11 cellular contexts compared by ENCODE assay signal in the genomic region with DNA sequence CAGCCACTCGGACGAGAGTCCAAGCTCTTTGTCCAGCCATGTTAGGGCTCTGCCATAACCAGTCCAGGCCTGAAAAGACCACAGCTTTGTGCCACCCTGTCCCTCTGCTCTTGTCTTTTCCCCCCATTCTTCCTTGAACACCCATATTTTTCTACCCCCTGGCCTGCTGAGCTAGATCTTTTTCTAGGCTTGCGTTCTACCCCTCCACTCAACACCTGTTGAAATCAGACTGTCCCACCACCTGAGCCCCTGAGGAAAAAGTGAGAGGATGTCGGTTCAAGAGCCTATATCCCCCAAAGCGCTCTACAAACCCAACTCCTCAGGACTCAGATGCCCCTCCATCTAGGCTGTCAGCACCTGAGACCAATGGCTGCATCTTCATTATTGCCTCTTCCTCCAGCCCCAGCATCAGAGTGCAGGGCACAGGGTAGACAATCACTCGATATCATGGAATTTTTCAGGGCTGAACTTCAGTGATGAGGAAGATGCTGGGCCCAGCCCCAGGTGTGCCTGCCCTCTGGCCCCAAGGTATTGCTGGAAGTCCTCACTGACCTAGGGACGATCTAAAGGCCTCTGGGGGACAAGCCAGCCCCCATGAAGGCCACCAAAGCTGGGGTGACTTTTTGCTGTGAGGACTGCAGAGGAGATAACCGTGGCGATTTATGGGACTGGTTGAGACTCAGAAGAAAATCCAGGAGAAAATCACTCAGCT.
DNase-seq lines count a peak whose midpoint lies in the region; ATAC-seq and TF ChIP-seq lines count a peak whose summit lies in the region.
"Had no signal": no experiment of that assay in that cellular context is flagged by ENCODE, and none has a peak within 500 bp of the region (broad histone marks: within the 10 kb centered on the region; RNA-seq: fewer than 3 reads in every experiment).

No MANE protein-coding gene starts in this region.

- POLR2A ChIA-PET in CD4-positive, alpha-beta T cell (lab: Charles Lee) = interaction anchor here (0.8 to 8.0 kb wide), 10 partner anchors 8 to 223 kb away, joined by 3 to 91 read pairs (median 5); a partner anchor contains a TSS
- POLR2A ChIA-PET in CD8-positive, alpha-beta memory T cell (lab: Charles Lee) = interaction anchor here (1.0 to 1.1 kb wide), 2 partner anchors 73 to 223 kb away, joined by 3 read pairs; no protein-coding TSS in a partner anchor
- POLR2A ChIA-PET in naive thymus-derived CD4-positive, alpha-beta T cell (lab: Charles Lee) = interaction anchor here (0.6 to 11.9 kb wide), 13 partner anchors 11 to 91 kb away, joined by 3 to 281 read pairs (median 3); a partner anchor contains a TSS

- peaks cover 89% of the 10 kb centered on the region for H3K4me1 Mint-ChIP-seq in CD4-positive, alpha-beta T cell (ENCODE audit: low read depth)
- H3K4me1 Mint-ChIP-seq in CD8-positive, alpha-beta memory T cell = peaks cover 82 to 91% (median 91%) of the 10 kb centered on the region in 3 donors
- H3K4me1 Mint-ChIP-seq in activated T-helper 2 cell treated with anti-CD3 and anti-CD28 coated beads, Interferon-gamma antibody, Interleukin-2, Interleukin-4, amounts not matched to agents 10 μg/mL and 5 μg/mL and 100 μg/mL, durations not matched to agents 14 hours and 24 hours and 36 hours (ENCODE audit: low read depth) = peaks cover 67% of the 10 kb centered on the region
- H3K4me1 Mint-ChIP-seq in naive thymus-derived CD4-positive, alpha-beta T cell = peaks cover 50 to 99% (median 88%) of the 10 kb centered on the region in 7 donors

- no peaks in the 10 kb centered on the region for H3K9me3 ChIP-seq in CD4-positive, alpha-beta T cell (ENCODE audit: control insufficient read depth, low read length)
- H3K9me3 ChIP-seq in CD8-positive, alpha-beta memory T cell (ENCODE audit: low read length) = no peaks in the 10 kb centered on the region
- no peaks in the 10 kb centered on the region for H3K9me3 ChIP-seq in naive thymus-derived CD4-positive, alpha-beta T cell (ENCODE audit: control insufficient read depth in 2 of 3, low read length in 3 of 3)

- H3K27me3 Mint-ChIP-seq in CD4-positive, alpha-beta T cell = no peaks in the 10 kb centered on the region
- peaks cover 0 to 2% of the 10 kb centered on the region in 2 donors for H3K27me3 Mint-ChIP-seq in CD8-positive, alpha-beta memory T cell
- H3K27me3 Mint-ChIP-seq in activated T-helper 2 cell treated with anti-CD3 and anti-CD28 coated beads, Interferon-gamma antibody, Interleukin-2, Interleukin-4, amounts not matched to agents 10 μg/mL and 5 μg/mL and 100 μg/mL, durations not matched to agents 14 hours and 24 hours and 36 hours (ENCODE audit: low read depth) = no peaks in the 10 kb centered on the region
- H3K27me3 Mint-ChIP-seq in naive thymus-derived CD4-positive, alpha-beta T cell = no peaks in the 10 kb centered on the region

- peak overlapping the region; percentile 45 for H3K4me3 Mint-ChIP-seq in CD4-positive, alpha-beta T cell
- peak overlapping the region in 2 of 7 donors; percentile 28 to 73 for H3K4me3 Mint-ChIP-seq in CD8-positive, alpha-beta memory T cell
- no peak overlapping the region for H3K4me3 Mint-ChIP-seq in activated T-helper 2 cell treated with anti-CD3 and anti-CD28 coated beads, Interferon-gamma antibody, Interleukin-2, Interleukin-4, amounts not matched to agents 10 μg/mL and 5 μg/mL and 100 μg/mL, durations not matched to agents 14 hours and 24 hours and 36 hours (ENCODE audit: low read depth)
- peak overlapping the region in 7 of 10 donors; percentile 6 to 73 (median 52) for H3K4me3 Mint-ChIP-seq in naive thymus-derived CD4-positive, alpha-beta T cell
- H3K4me3 Mint-ChIP-seq: GM23338, WTC11 had no signal

- CTCF ChIA-PET in CD4-positive, alpha-beta T cell (lab: Charles Lee) = interaction anchor here (0.7 to 2.3 kb wide), 6 partner anchors 16 to 223 kb away, joined by 3 to 8 read pairs (median 4); a partner anchor contains a TSS
- CTCF ChIA-PET in CD8-positive, alpha-beta memory T cell (lab: Charles Lee) = interaction anchor here (0.6 to 2.5 kb wide), 8 partner anchors 11 to 175 kb away, joined by 3 to 8 read pairs (median 4); no protein-coding TSS in a partner anchor
- CTCF ChIA-PET in naive thymus-derived CD4-positive, alpha-beta T cell (lab: Charles Lee) = interaction anchor here (1.0 to 4.8 kb wide), 12 partner anchors 10 to 175 kb away, joined by 3 to 30 read pairs (median 5); no protein-coding TSS in a partner anchor

- no peaks in the 10 kb centered on the region for H3K9me3 Mint-ChIP-seq in CD4-positive, alpha-beta T cell
- H3K9me3 Mint-ChIP-seq in CD8-positive, alpha-beta memory T cell = no peaks in the 10 kb centered on the region
- H3K9me3 Mint-ChIP-seq in activated T-helper 2 cell treated with anti-CD3 and anti-CD28 coated beads, Interferon-gamma antibody, Interleukin-2, Interleukin-4, amounts not matched to agents 10 μg/mL and 5 μg/mL and 100 μg/mL, durations not matched to agents 14 hours and 24 hours and 36 hours = no peaks in the 10 kb centered on the region
- H3K9me3 Mint-ChIP-seq in naive thymus-derived CD4-positive, alpha-beta T cell = no peaks in the 10 kb centered on the region
- H3K9me3 Mint-ChIP-seq: GM23338, WTC11 had no signal

- H3K27ac Mint-ChIP-seq in CD4-positive, alpha-beta T cell = peak overlapping the region; percentile 100
- H3K27ac Mint-ChIP-seq in CD8-positive, alpha-beta memory T cell = peak overlapping the region; percentile 62 to 95 (median 84)
- H3K27ac Mint-ChIP-seq in activated T-helper 2 cell treated with anti-CD3 and anti-CD28 coated beads, Interferon-gamma antibody, Interleukin-2, Interleukin-4, amounts not matched to agents 10 μg/mL and 5 μg/mL and 100 μg/mL, durations not matched to agents 14 hours and 24 hours and 36 hours = peak overlapping the region; percentile 30
- peak overlapping the region; percentile 71 to 96 (median 92) for H3K27ac Mint-ChIP-seq in naive thymus-derived CD4-positive, alpha-beta T cell
- H3K27ac Mint-ChIP-seq: GM23338, WTC11 had no signal

- intact Hi-C loops in CD4-positive, alpha-beta T cell (cut with DNase I, micrococcal nuclease) = loop anchor here (1.0 to 10.0 kb wide), 6 partner anchors 41 to 378 kb away; a partner anchor contains a TSS
- intact Hi-C loops in activated T-helper 2 cell treated with anti-CD3 and anti-CD28 coated beads, Interferon-gamma antibody, Interleukin-2, Interleukin-4, amounts not matched to agents 10 μg/mL and 5 μg/mL and 100 μg/mL, durations not matched to agents 14 hours and 24 hours and 36 hours (cut with micrococcal nuclease) = loop anchor here (1.0 to 5.0 kb wide), 3 partner anchors 41 to 376 kb away; no protein-coding TSS in a partner anchor
- intact Hi-C loops in naive thymus-derived CD4-positive, alpha-beta T cell (cut with micrococcal nuclease) = loop anchor here (1.0 to 5.0 kb wide), 11 partner anchors 10 to 377 kb away; a partner anchor contains a TSS

- ATAC-seq in CD4-positive, alpha-beta T cell (ENCODE audit: poor library complexity) = no peak
- ATAC-seq in naive thymus-derived CD4-positive, alpha-beta T cell = no peak
- ATAC-seq in GM19395 (IDR thresholded peaks at IDR 0.05; ENCODE audit: unreplicated experiment) = no peak

- H3K36me3 Mint-ChIP-seq in CD4-positive, alpha-beta T cell (ENCODE audit: low read depth) = peaks cover 94% of the 10 kb centered on the region
- H3K36me3 Mint-ChIP-seq in CD8-positive, alpha-beta memory T cell = peaks cover 0 to 76% (median 11%) of the 10 kb centered on the region in 3 donors
- H3K36me3 Mint-ChIP-seq in activated T-helper 2 cell treated with anti-CD3 and anti-CD28 coated beads, Interferon-gamma antibody, Interleukin-2, Interleukin-4, amounts not matched to agents 10 μg/mL and 5 μg/mL and 100 μg/mL, durations not matched to agents 14 hours and 24 hours and 36 hours (ENCODE audit: low read depth) = peaks cover 80% of the 10 kb centered on the region
- H3K36me3 Mint-ChIP-seq in naive thymus-derived CD4-positive, alpha-beta T cell = peaks cover 5 to 29% (median 20%) of the 10 kb centered on the region in 5 donors
- H3K36me3 Mint-ChIP-seq: WTC11 had no signal

- peak overlapping the region; percentile 33 for H3K27ac ChIP-seq in CD4-positive, alpha-beta T cell (ENCODE audit: low read depth, low read length)
- no peak overlapping the region for H3K27ac ChIP-seq in CD8-positive, alpha-beta memory T cell (ENCODE audit: low read depth, low read length)
- peak overlapping the region; percentile 57 for H3K27ac ChIP-seq in naive thymus-derived CD4-positive, alpha-beta T cell (ENCODE audit: low read depth, low read length)
- H3K27ac ChIP-seq: skin epidermis had no signal

- no peak overlapping the region for H3K4me3 ChIP-seq in CD8-positive, alpha-beta memory T cell (ENCODE audit: low read length)
- no peak overlapping the region for H3K4me3 ChIP-seq in naive thymus-derived CD4-positive, alpha-beta T cell (ENCODE audit: low read length)
- H3K4me3 ChIP-seq: GM23338, skin epidermis had no signal

- TF ChIP-seq CTCF in CD4-positive, alpha-beta T cell (IDR thresholded peaks at IDR 0.05) = no peak

- no peak for DNase-seq in CD4-positive, alpha-beta T cell
- DNase-seq in CD8-positive, alpha-beta memory T cell = no peak
- DNase-seq in activated T-helper 2 cell treated with anti-CD3 and anti-CD28 coated beads, Interferon-gamma antibody, Interleukin-2, Interleukin-4, amounts not matched to agents 10 μg/mL and 5 μg/mL and 100 μg/mL, durations not matched to agents 14 hours and 24 hours and 36 hours (ENCODE audit: low spot score) = no peak
- DNase-seq in naive thymus-derived CD4-positive, alpha-beta T cell = no peak
- DNase-seq in DMS 273 treated with DMSO at 0.1 percent for 48 hours (lab: John Stamatoyannopoulos, UW) (no peak), NOMO-1 treated with DMSO at 0.1 percent for 48 hours (lab: John Stamatoyannopoulos, UW; ENCODE audit: unreplicated experiment) (no peak)
- no peak for DNase-seq in stimulated activated CD4-positive, alpha-beta T cell treated with anti-CD3 and anti-CD28 coated beads, Interleukin-4, amount 100 ng/mL, for 4 hours

- peaks cover 82% of the 10 kb centered on the region for H3K4me1 ChIP-seq in CD8-positive, alpha-beta memory T cell (ENCODE audit: insufficient read depth, low read length)
- peaks cover 61 to 89% of the 10 kb centered on the region in 2 donors for H3K4me1 ChIP-seq in naive thymus-derived CD4-positive, alpha-beta T cell (ENCODE audit: control insufficient read depth in 2 of 2, insufficient read depth in 2 of 2, low read length in 2 of 2)

- H3K36me3 ChIP-seq in CD8-positive, alpha-beta memory T cell (ENCODE audit: insufficient read depth, low read length) = peaks cover 40% of the 10 kb centered on the region
- H3K36me3 ChIP-seq in naive thymus-derived CD4-positive, alpha-beta T cell (ENCODE audit: control insufficient read depth in 2 of 3, insufficient read depth in 3 of 3, low read length in 3 of 3) = peaks cover 4 to 48% (median 18%) of the 10 kb centered on the region in 3 experiments

- H3K27me3 ChIP-seq in CD4-positive, alpha-beta T cell (ENCODE audit: control insufficient read depth, insufficient read depth, low read length) = no peaks in the 10 kb centered on the region
- H3K27me3 ChIP-seq in CD8-positive, alpha-beta memory T cell (ENCODE audit: insufficient read depth, low read length, poor library complexity, severe bottlenecking) = no peaks in the 10 kb centered on the region
- no peaks in the 10 kb centered on the region for H3K27me3 ChIP-seq in naive thymus-derived CD4-positive, alpha-beta T cell (ENCODE audit: control insufficient read depth in 2 of 2, insufficient read depth in 2 of 2, low read length in 2 of 2)

Comparison
In these comparisons a context has a peak if more than half of its experiments do, and no peak if none do; other contexts are left out.
1. H3K27ac Mint-ChIP-seq: peak in every context shown above with its lines; median percentile 100 in CD4-positive, alpha-beta T cell; 92 in naive thymus-derived CD4-positive, alpha-beta T cell; 84 in CD8-positive, alpha-beta memory T cell; 30 in activated T-helper 2 cell treated with anti-CD3 and anti-CD28 coated beads, Interferon-gamma antibody, Interleukin-2, Interleukin-4, amounts not matched to agents 10 μg/mL and 5 μg/mL and 100 μg/mL, durations not matched to agents 14 hours and 24 hours and 36 hours.